Comparison of ENCODE assay signal across 1 cellular context in the genomic region with DNA sequence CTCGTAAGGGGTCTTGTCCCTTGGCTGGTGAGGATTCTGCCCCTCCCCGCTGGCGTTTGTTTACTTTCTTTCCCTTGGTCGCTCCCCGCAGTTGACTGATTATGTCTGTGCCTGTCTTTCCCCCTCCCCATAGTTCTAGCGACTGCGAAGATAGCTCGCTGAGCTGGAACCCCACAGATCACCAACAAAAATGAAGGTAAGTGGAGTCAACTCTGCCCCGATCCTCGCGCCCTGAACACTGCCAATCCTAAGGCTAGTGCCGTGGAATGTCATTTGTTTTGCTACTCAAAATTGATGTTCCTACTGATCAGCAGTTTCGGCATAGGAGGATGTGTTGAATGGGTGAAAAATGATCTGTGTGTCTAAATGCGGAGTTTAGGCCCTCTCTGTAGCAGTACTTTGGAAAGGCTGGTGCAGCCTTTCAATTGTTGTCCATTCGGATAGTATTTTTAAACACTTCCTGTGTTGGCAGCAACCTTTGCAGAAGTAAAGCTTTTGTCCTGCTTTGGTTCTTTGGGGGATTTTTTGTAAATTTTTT.
TF ChIP-seq lines count a peak whose summit lies in the region.

No MANE protein-coding gene starts in this region.

TF ChIP-seq in HEK293, 187 proteins besides CTCF, POLR2A, EP300 and RAD21 (continued from another document):
- 0 out of 2 replicates have a peak, but pooled peaks have one; percentile 2 for TF ChIP-seq PATZ1 (tag by site-specific recombination; IDR thresholded peaks at IDR 0.05)
- TF ChIP-seq ZNF76 (tag by site-specific recombination; IDR thresholded peaks at IDR 0.05; ENCODE audit: borderline replicate concordance, low read depth): 0 out of 2 replicates have a peak, but pooled peaks have one; percentile 19
- TF ChIP-seq ZBTB17 (tag by site-specific recombination; IDR thresholded peaks at IDR 0.05): peak; percentile 93
- TF ChIP-seq, protein P1, sequence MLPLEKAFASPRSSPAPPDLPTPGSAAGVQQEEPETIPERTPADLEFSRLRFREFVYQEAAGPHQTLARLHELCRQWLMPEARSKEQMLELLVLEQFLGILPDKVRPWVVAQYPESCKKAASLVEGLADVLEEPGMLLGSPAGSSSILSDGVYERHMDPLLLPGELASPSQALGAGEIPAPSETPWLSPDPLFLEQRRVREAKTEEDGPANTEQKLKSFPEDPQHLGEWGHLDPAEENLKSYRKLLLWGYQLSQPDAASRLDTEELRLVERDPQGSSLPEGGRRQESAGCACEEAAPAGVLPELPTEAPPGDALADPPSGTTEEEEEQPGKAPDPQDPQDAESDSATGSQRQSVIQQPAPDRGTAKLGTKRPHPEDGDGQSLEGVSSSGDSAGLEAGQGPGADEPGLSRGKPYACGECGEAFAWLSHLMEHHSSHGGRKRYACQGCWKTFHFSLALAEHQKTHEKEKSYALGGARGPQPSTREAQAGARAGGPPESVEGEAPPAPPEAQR (tag by site-specific recombination; IDR thresholded peaks at IDR 0.05): no peak
- no peak for TF ChIP-seq ZNF488 (tag by site-specific recombination; IDR thresholded peaks at IDR 0.05)
- no peak for TF ChIP-seq ZNF138 (tag by site-specific recombination; IDR thresholded peaks at IDR 0.05; ENCODE audit: borderline replicate concordance)
- TF ChIP-seq ZNF600 (tag by site-specific recombination; IDR thresholded peaks at IDR 0.05): 0 out of 2 replicates have a peak, but pooled peaks have one; percentile 53
